In the genomic region with DNA sequence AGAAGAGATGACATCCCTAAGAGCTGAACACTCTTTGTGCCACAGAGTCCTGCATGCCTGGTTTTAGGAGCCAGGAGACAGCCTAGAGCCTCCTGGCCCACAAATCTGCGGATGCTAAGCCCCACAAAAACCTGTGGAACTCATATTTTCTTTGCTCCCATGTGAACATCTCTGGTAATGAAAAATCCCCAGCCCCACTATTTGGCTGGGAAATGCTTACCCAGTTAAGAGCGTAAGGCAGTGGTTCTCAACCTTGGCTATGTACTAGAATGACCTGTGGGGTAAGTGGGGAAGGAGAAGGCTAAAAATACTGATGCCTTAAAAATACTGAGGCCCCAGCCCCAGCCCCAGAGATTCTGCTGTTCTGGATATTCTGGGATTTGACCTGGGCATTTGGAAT, we compare ENCODE assay signal across 34 cellular contexts.
"Had no signal": no experiment of that assay in that cellular context is flagged by ENCODE, and none has a peak within 500 bp of the region (broad histone marks: within the 10 kb centered on the region; RNA-seq: fewer than 3 reads in every experiment).

No MANE protein-coding gene starts in this region.

- DNase-seq: Karpas-422, Kasumi-1, MG63, MM.1S, MV-4-11, NCI-H1048, NCI-H1092, NCI-H1092 treated with DMSO at 0.1 percent for 48 hours, NCI-H1105, NCI-H1105 treated with DMSO at 0.1 percent for 48 hours, NCI-H1417, NCI-H1417 treated with DMSO at 0.1 percent for 48 hours, NCI-H1436, NCI-H1436 treated with DMSO at 0.1 percent for 48 hours, NCI-H146, NCI-H1694, NCI-H1694 treated with DMSO at 0.1 percent for 48 hours, NCI-H187, NCI-H187 treated with DMSO at 0.1 percent for 48 hours, NCI-H1930, NCI-H2029, NCI-H2029 treated with DMSO at 0.1 percent for 48 hours, NCI-H2081, NCI-H2081 treated with DMSO at 0.1 percent for 48 hours, NCI-H2107, NCI-H2171, NCI-H2171 treated with DMSO at 0.1 percent for 48 hours, NCI-H2227 treated with DMSO at 0.1 percent for 48 hours, NCI-H226, NCI-H345, NCI-H446, NCI-H446 treated with DMSO at 0.1 percent for 48 hours, NCI-H510A had no signal

- H3K27ac ChIP-seq: KMS-11 had no signal

- H3K4me3 ChIP-seq: MG63 had no signal

- H3K27me3 ChIP-seq: MG63 had no signal

- H3K36me3 ChIP-seq: MG63 had no signal
